ENCODE assay signal across 8 cellular contexts in genomic region chr4:25861951-25862410, GRCh38. TPM values are rescaled to one million over a fixed set of nuclear protein-coding genes. Genes with fewer than 3 reads are reported as not detected.
DNase-seq lines count a peak whose midpoint lies in the region; ATAC-seq, FAIRE-seq and TF ChIP-seq lines count a peak whose summit lies in the region.

No MANE protein-coding gene starts in this region.

- peaks cover 7% of the 10 kb centered on the region for H3K36me3 Mint-ChIP-seq in natural killer cell treated with Interleukin-12 subunit alpha and Interleukin-12 subunit beta and Interleukin-15 and Interleukin-18, amount 100 ng/mL, for 72 hours

- peaks cover 31 to 49% of the 10 kb centered on the region in 2 donors for H3K4me1 Mint-ChIP-seq in natural killer cell treated with Interleukin-12 subunit alpha and Interleukin-12 subunit beta and Interleukin-15 and Interleukin-18, amount 100 ng/mL, for 72 hours (ENCODE audit: low read depth in 2 of 2)

- POLR2A ChIA-PET in A549 (lab: Yijun Ruan, JAX) = no interaction called here

- H3K4me3 Mint-ChIP-seq in natural killer cell treated with Interleukin-12 subunit alpha and Interleukin-12 subunit beta and Interleukin-15 and Interleukin-18, amount 100 ng/mL, for 72 hours = peak overlapping the region; percentile 98

- peaks cover 49% of the 10 kb centered on the region for H3K27me3 ChIP-seq in HUES6 (ENCODE audit: control insufficient read depth, insufficient read depth, low read length)

- H3K36me3 ChIP-seq in HUES6 (ENCODE audit: control insufficient read depth, insufficient read depth, low read length) = no peaks in the 10 kb centered on the region

- TF ChIP-seq EP300 in A549 (IDR thresholded peaks at IDR 0.05) = no peak

- CTCF ChIA-PET in A549 (lab: Yijun Ruan, JAX) = interaction anchor here (1.2 kb wide), 1 partner anchor 419 kb away, joined by 3 read pairs; no protein-coding TSS in a partner anchor

- no peak for TF ChIP-seq POLR2A in A549 (IDR thresholded peaks at IDR 0.05; ENCODE audit: low read length)

- no peak for FAIRE-seq in A549 (lab: Jason Lieb, UNC)

- WGBS in A549 (ENCODE audit: missing lambda C conversion rate) = 0% methylated on average over 24 of the region's 32 CpGs

- peak overlapping the region; percentile 70 for H3K9ac ChIP-seq in HUES6 (ENCODE audit: low read length)

- ATAC-seq in A549 (peak; percentile 35 to 60), GM18498 (IDR thresholded peaks at IDR 0.05; ENCODE audit: unreplicated experiment) (peak; percentile 7), HG03097 (IDR thresholded peaks at IDR 0.05; ENCODE audit: low FRiP score, unreplicated experiment) (no peak)
- peak; percentile 58 to 68 for ATAC-seq in natural killer cell treated with Interleukin-12 subunit alpha and Interleukin-12 subunit beta and Interleukin-15 and Interleukin-18, amount 100 ng/mL, for 72 hours

- H3K4me1 ChIP-seq in A549 (peaks cover 30% of the 10 kb centered on the region), HUES6 (ENCODE audit: control insufficient read depth, insufficient read depth, low read length) (peaks cover 37% of the 10 kb centered on the region)

- H3K4me2 ChIP-seq in A549 = peak overlapping the region; percentile 97

- TF ChIP-seq CTCF in A549 (IDR thresholded peaks at IDR 0.05) (no peak), epithelial cell of esophagus (IDR thresholded peaks at IDR 0.05; ENCODE audit: insufficient read depth, low read depth, low read length, missing control alignments) (no peak)

- H3K27ac Mint-ChIP-seq in natural killer cell treated with Interleukin-12 subunit alpha and Interleukin-12 subunit beta and Interleukin-15 and Interleukin-18, amount 100 ng/mL, for 72 hours = peak overlapping the region; percentile 98 to 99

- H3K27ac ChIP-seq in A549 (peak overlapping the region; percentile 89 to 97), HUES6 (ENCODE audit: low read depth, low read length) (no peak overlapping the region)

- H3K4me3 ChIP-seq in A549 (peak overlapping the region; percentile 98), HUES6 (ENCODE audit: low read depth, low read length) (peak overlapping the region; percentile 70), epithelial cell of esophagus (ENCODE audit: low read length) (peak overlapping the region; percentile 63)

- no peak for TF ChIP-seq RAD21 in A549 (conservative IDR thresholded peaks at IDR 0.05 in 1 of 2, IDR thresholded peaks at IDR 0.05 in 1 of 2)

- H3K9me3 ChIP-seq in A549 (no peaks in the 10 kb centered on the region), HUES6 (ENCODE audit: control insufficient read depth, insufficient read depth, low read depth, low read length) (no peaks in the 10 kb centered on the region)

- no peaks in the 10 kb centered on the region for H3K9me3 Mint-ChIP-seq in natural killer cell treated with Interleukin-12 subunit alpha and Interleukin-12 subunit beta and Interleukin-15 and Interleukin-18, amount 100 ng/mL, for 72 hours

- peak; percentile 16 to 32 for DNase-seq in A549 (ENCODE audit: low read depth in 1 of 2, low spot score in 1 of 2)
- DNase-seq in activated CD4-positive, alpha-beta T cell treated with anti-CD3 and anti-CD28 coated beads for 48 hours = peak; percentile 54
- DNase-seq in epithelial cell of esophagus (ENCODE audit: low read depth) = peak; percentile 44
- DNase-seq in natural killer cell treated with Interleukin-12 subunit alpha and Interleukin-12 subunit beta and Interleukin-15 and Interleukin-18, amount 100 ng/mL, for 72 hours (ENCODE audit: low spot score) = no peak
- DNase-seq in NCI-H1092 treated with DMSO at 0.1 percent for 48 hours (lab: John Stamatoyannopoulos, UW) = no peak

- no peaks in the 10 kb centered on the region for H3K27me3 Mint-ChIP-seq in natural killer cell treated with Interleukin-12 subunit alpha and Interleukin-12 subunit beta and Interleukin-15 and Interleukin-18, amount 100 ng/mL, for 72 hours

TF ChIP-seq in A549, 52 proteins besides CTCF, POLR2A, EP300 and RAD21:
- TF ChIP-seq MAX (IDR thresholded peaks at IDR 0.05) = 0 out of 2 replicates have a peak, but pooled peaks have one; percentile 14
- no peak for TF ChIP-seq ZFP36 (IDR thresholded peaks at IDR 0.05; ENCODE audit: borderline replicate concordance, partially characterized antibody)
- no peak for TF ChIP-seq RARB (CRISPR knock-in tag; IDR thresholded peaks at IDR 0.05)
- TF ChIP-seq ZNF302 (CRISPR knock-in tag; IDR thresholded peaks at IDR 0.05) = no peak
- no peak for TF ChIP-seq GATA3 (IDR thresholded peaks at IDR 0.05; ENCODE audit: borderline replicate concordance)
- no peak for TF ChIP-seq CHD4 (IDR thresholded peaks at IDR 0.05; ENCODE audit: borderline replicate concordance)

RNA-seq across cellular contexts. Expression of gene SEL1L3, which starts 0.8 kb away (rescaled TPM):
- polyA plus RNA-seq in A549 (2011; rRNA removed) = 27.0 and 57.4 TPM in 2 replicates
- polyA plus RNA-seq in A549 (2012; cell fraction: cytosol; rRNA removed) = 5.0 and 8.5 TPM in 2 replicates
- polyA plus RNA-seq in A549 (2012; cell fraction: nucleus; rRNA removed) = 5.9 and 6.6 TPM in 2 replicates
- polyA plus RNA-seq in A549 (2017; fragmentation: RNase III; extraction: RNeasy Plus Mini Kit Qiagen cat#74134 plus additional on column Dnase treatment) = 24.5 to 26.1 TPM (median 25.1 TPM) in 3 replicates
- 27.6 and 42.3 TPM in 2 replicates for polyA minus RNA-seq in A549 (2011; rRNA and poly(A)+ RNA removed)
- total RNA-seq in natural killer cell treated with Interleukin-12 subunit alpha and Interleukin-12 subunit beta and Interleukin-15 and Interleukin-18, amount 100 ng/mL, for 72 hours = 10 to 100 TPM; 35.0 to 54.4 TPM

RNA-seq across cellular contexts. Expression of gene SMIM20, which starts 52.0 kb away (rescaled TPM):
- 37.3 and 50.5 TPM in 2 replicates for polyA plus RNA-seq in A549 (2011; rRNA removed)
- polyA plus RNA-seq in A549 (2012; cell fraction: cytosol; rRNA removed) = 20.8 and 20.9 TPM in 2 replicates
- polyA plus RNA-seq in A549 (2012; cell fraction: nucleus; rRNA removed) = 4.7 and 5.6 TPM in 2 replicates
- polyA plus RNA-seq in A549 (2017; fragmentation: RNase III; extraction: RNeasy Plus Mini Kit Qiagen cat#74134 plus additional on column Dnase treatment) = 32.2 to 35.8 TPM (median 32.9 TPM) in 3 replicates
- polyA minus RNA-seq in A549 (2011; rRNA and poly(A)+ RNA removed) = 2.7 TPM in 2 replicates
- 10 to 100 TPM; 12.1 to 19.0 TPM for total RNA-seq in natural killer cell treated with Interleukin-12 subunit alpha and Interleukin-12 subunit beta and Interleukin-15 and Interleukin-18, amount 100 ng/mL, for 72 hours

Comparison
In these comparisons a context has a peak if more than half of its experiments do, and no peak if none do; other contexts are left out.
1. DNase-seq: peak in A549 (2 of 2), activated CD4-positive, alpha-beta T cell treated with anti-CD3 and anti-CD28 coated beads for 48 hours (single experiment) and epithelial cell of esophagus (single experiment); none in natural killer cell treated with Interleukin-12 subunit alpha and Interleukin-12 subunit beta and Interleukin-15 and Interleukin-18, amount 100 ng/mL, for 72 hours (single experiment) and NCI-H1092 treated with DMSO at 0.1 percent for 48 hours (single experiment).
2. Peak in every context shown above with its lines, with median percentiles within 50 percentile points of each other: H3K4me3 ChIP-seq.